ENCODE assay signal across 1 cellular context in genomic region chr18:78949216-78949615, GRCh38.
TF ChIP-seq lines count a peak whose summit lies in the region.

No MANE protein-coding gene starts in this region.

TF ChIP-seq in H1, 55 proteins besides CTCF, POLR2A, EP300 and RAD21:
- TF ChIP-seq SRF (IDR thresholded peaks at IDR 0.05; ENCODE audit: low read depth, low read length) (no peak), PHF8 (conservative IDR thresholded peaks at IDR 0.05; ENCODE audit: low read depth, low read length) (no peak), JUND (IDR thresholded peaks at IDR 0.05; ENCODE audit: low read length) (no peak), KDM1A (IDR thresholded peaks at IDR 0.05; ENCODE audit: borderline replicate concordance, low read length) (no peak), RFX5 (IDR thresholded peaks at IDR 0.05; ENCODE audit: borderline replicate concordance, low read depth, low read length) (no peak), GABPA (IDR thresholded peaks at IDR 0.05; ENCODE audit: borderline replicate concordance, insufficient read depth, low read length) (no peak), CREB1 (IDR thresholded peaks at IDR 0.05) (no peak), YY1 (IDR thresholded peaks at IDR 0.05; ENCODE audit: low read depth, low read length) (no peak), ATF2 (IDR thresholded peaks at IDR 0.05; ENCODE audit: low read length) (no peak)
- TF ChIP-seq, protein P1, sequence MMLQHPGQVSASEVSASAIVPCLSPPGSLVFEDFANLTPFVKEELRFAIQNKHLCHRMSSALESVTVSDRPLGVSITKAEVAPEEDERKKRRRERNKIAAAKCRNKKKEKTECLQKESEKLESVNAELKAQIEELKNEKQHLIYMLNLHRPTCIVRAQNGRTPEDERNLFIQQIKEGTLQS (IDR thresholded peaks at IDR 0.05; ENCODE audit: insufficient read depth, low read depth, low read length), result no peak
